ENCODE assay signal across 38 cellular contexts in genomic region chr1:117859901-117860300, GRCh38.
"Had no signal": no experiment of that assay in that cellular context is flagged by ENCODE, and none has a peak within 500 bp of the region (broad histone marks: within the 10 kb centered on the region; RNA-seq: fewer than 3 reads in every experiment).

No MANE protein-coding gene starts in this region.

- H3K9me3 ChIP-seq: adrenal gland, body of pancreas, breast epithelium had no signal

- FAIRE-seq: astrocyte, TTC549 had no signal

- ATAC-seq: activated CD8-positive, alpha-beta T cell treated with anti-CD3 and anti-CD28 coated beads for 36 hours; activated naive CD4-positive, alpha-beta T cell treated with anti-CD3 and anti-CD28 coated beads, Interleukin-2, amount 50 U/mL, for 72 hours; activated T-cell treated with anti-CD3 and anti-CD28 coated beads, Interleukin-2, amount 50 U/mL, for 4 hours; activated T-cell treated with anti-CD3 and anti-CD28 coated beads, Interleukin-2, amount 50 U/mL, for 72 hours; activated T-helper 17 cell treated with anti-CD3 and anti-CD28 coated beads, Interleukin-2, amount 50 U/mL, for 72 hours; body of pancreas had no signal

- H3K27me3 Mint-ChIP-seq: activated B cell treated with CpG ODN at 0.5 μM for 24 hours; activated CD4-positive, alpha-beta memory T cell treated with anti-CD3 and anti-CD28 coated beads for 36 hours; activated CD4-positive, alpha-beta T cell treated with anti-CD3 and anti-CD28 coated beads, Interleukin-2, amount 10 ng/mL, durations not matched to agents 24 days and 14 days; activated CD8-positive, alpha-beta T cell treated with anti-CD3 and anti-CD28 coated beads for 36 hours; activated naive CD8-positive, alpha-beta T cell treated with anti-CD3 and anti-CD28 coated beads for 36 hours; activated T-helper 17 cell treated with anti-CD3 and anti-CD28 coated beads, Interleukin-2, amount 50 U/mL, for 72 hours; central memory CD8-positive, alpha-beta T cell had no signal

- H3K36me3 Mint-ChIP-seq: activated naive CD4-positive, alpha-beta T cell treated with anti-CD3 and anti-CD28 coated beads, Interleukin-2, amount 50 U/mL, for 72 hours; activated naive CD8-positive, alpha-beta T cell treated with anti-CD3 and anti-CD28 coated beads for 36 hours had no signal

- H3K4me3 ChIP-seq: adrenal gland, body of pancreas, breast epithelium had no signal

- H3K4me3 Mint-ChIP-seq: activated B cell treated with CpG ODN at 0.5 μM for 24 hours; activated CD4-positive, alpha-beta memory T cell treated with anti-CD3 and anti-CD28 coated beads for 36 hours; activated CD4-positive, alpha-beta T cell treated with anti-CD3 and anti-CD28 coated beads, Interleukin-2, amount 10 ng/mL, durations not matched to agents 24 days and 14 days; activated CD8-positive, alpha-beta T cell treated with anti-CD3 and anti-CD28 coated beads for 36 hours; activated naive CD4-positive, alpha-beta T cell treated with anti-CD3 and anti-CD28 coated beads for 36 hours; activated naive CD8-positive, alpha-beta T cell treated with anti-CD3 and anti-CD28 coated beads for 36 hours; activated T-cell treated with anti-CD3 and anti-CD28 coated beads, Interleukin-2, amount 50 U/mL, for 4 hours; activated T-cell treated with anti-CD3 and anti-CD28 coated beads, Interleukin-2, amount 50 U/mL, for 72 hours; activated T-helper 1 cell treated with anti-CD3 and anti-CD28 coated beads, Interleukin-12 subunit alpha, Interleukin-12 subunit beta, Interleukin-2, Interleukin-4 antibody, amounts not matched to agents 30 ng/mL and 10 ng/mL and 1 ng/mL, durations not matched to agents 14 hours and 24 hours and 36 hours; activated T-helper 17 cell treated with anti-CD3 and anti-CD28 coated beads, Interleukin-2, amount 50 U/mL, for 72 hours; central memory CD8-positive, alpha-beta T cell; T-helper 1 cell treated with Interleukin-12 subunit alpha and Interleukin-12 subunit beta and Interleukin-4 antibody, amounts not matched to agents 30 μg/mL and 1 μg/mL, for 36 hours; T-helper 2 cell treated with Interferon-gamma antibody and Interleukin-4, amounts not matched to agents 5 μg/mL and 100 μg/mL, for 36 hours had no signal

- H3K4me1 ChIP-seq: adrenal gland, breast epithelium had no signal

- H3K27me3 ChIP-seq: adrenal gland, body of pancreas, brain microvascular endothelial cell, breast epithelium had no signal

- H3K27ac Mint-ChIP-seq: activated B cell treated with CpG ODN at 0.5 μM for 24 hours; activated CD4-positive, alpha-beta memory T cell treated with anti-CD3 and anti-CD28 coated beads for 36 hours; activated CD4-positive, alpha-beta T cell treated with anti-CD3 and anti-CD28 coated beads, Interleukin-2, amount 10 ng/mL, durations not matched to agents 24 days and 14 days; activated CD8-positive, alpha-beta T cell treated with anti-CD3 and anti-CD28 coated beads for 36 hours; activated naive CD4-positive, alpha-beta T cell treated with anti-CD3 and anti-CD28 coated beads for 36 hours; activated naive CD4-positive, alpha-beta T cell treated with anti-CD3 and anti-CD28 coated beads, Interleukin-2, amount 50 U/mL, for 72 hours; activated naive CD8-positive, alpha-beta T cell treated with anti-CD3 and anti-CD28 coated beads for 36 hours; activated T-cell treated with anti-CD3 and anti-CD28 coated beads, Interleukin-2, amount 50 U/mL, for 72 hours; activated T-helper 1 cell treated with anti-CD3 and anti-CD28 coated beads, Interleukin-12 subunit alpha, Interleukin-12 subunit beta, Interleukin-2, Interleukin-4 antibody, amounts not matched to agents 30 ng/mL and 10 ng/mL and 1 ng/mL, durations not matched to agents 14 hours and 24 hours and 36 hours; activated T-helper 17 cell treated with anti-CD3 and anti-CD28 coated beads, Interleukin-2, amount 50 U/mL, for 72 hours; T-helper 1 cell treated with Interleukin-12 subunit alpha and Interleukin-12 subunit beta and Interleukin-4 antibody, amounts not matched to agents 30 μg/mL and 1 μg/mL, for 36 hours; T-helper 2 cell treated with Interferon-gamma antibody and Interleukin-4, amounts not matched to agents 5 μg/mL and 100 μg/mL, for 36 hours had no signal

- H3K4me1 Mint-ChIP-seq: activated B cell treated with CpG ODN at 0.5 μM for 24 hours; activated CD4-positive, alpha-beta T cell treated with anti-CD3 and anti-CD28 coated beads, Interleukin-2, amount 10 ng/mL, durations not matched to agents 24 days and 14 days; activated naive CD8-positive, alpha-beta T cell treated with anti-CD3 and anti-CD28 coated beads for 36 hours; activated T-helper 17 cell treated with anti-CD3 and anti-CD28 coated beads, Interleukin-2, amount 50 U/mL, for 72 hours; central memory CD8-positive, alpha-beta T cell had no signal

- H3K27ac ChIP-seq: adrenal gland, brain microvascular endothelial cell, breast epithelium, VCaP had no signal

- H3K36me3 ChIP-seq: brain microvascular endothelial cell, breast epithelium had no signal

- DNase-seq: activated B cell treated with CpG ODN at 0.5 μM for 24 hours; activated CD4-positive, alpha-beta memory T cell treated with anti-CD3 and anti-CD28 coated beads for 36 hours; activated CD4-positive, alpha-beta T cell treated with anti-CD3 and anti-CD28 coated beads for 4 hours; activated CD4-positive, alpha-beta T cell treated with anti-CD3 and anti-CD28 coated beads, Interleukin-2, amount 10 ng/mL, durations not matched to agents 24 days and 14 days; activated CD4-positive, alpha-beta T cell treated with anti-CD3 and anti-CD28 coated beads, Interleukin-2, amount 50 U/mL, for 1 hour; activated CD4-positive, alpha-beta T cell treated with anti-CD3 and anti-CD28 coated beads, Interleukin-2, amount 50 U/mL, for 4 hours; activated CD4-positive, CD25-positive, alpha-beta regulatory T cell treated with anti-CD3 and anti-CD28 coated beads, Interleukin-2, amount 50 U/mL, for 72 hours; activated CD8-positive, alpha-beta memory T cell treated with anti-CD3 and anti-CD28 coated beads, Interleukin-2, amount 50 U/mL, for 4 hours; activated CD8-positive, alpha-beta T cell treated with anti-CD3 and anti-CD28 coated beads for 36 hours; activated effector memory CD4-positive, alpha-beta T cell treated with anti-CD3 and anti-CD28 coated beads, Interleukin-2, amount 50 U/mL, for 16 hours; activated gamma-delta T cell treated with Interleukin-2 at 50 U/mL for 16 hours; activated naive CD4-positive, alpha-beta T cell; activated naive CD4-positive, alpha-beta T cell treated with anti-CD3 and anti-CD28 coated beads for 36 hours; activated naive CD4-positive, alpha-beta T cell treated with anti-CD3 and anti-CD28 coated beads, Interleukin-2, amount 50 U/mL, for 16 hours; activated naive CD8-positive, alpha-beta T cell treated with anti-CD3 and anti-CD28 coated beads for 36 hours; activated T-cell treated with anti-CD3 and anti-CD28 coated beads for 4 hours; activated T-cell treated with anti-CD3 and anti-CD28 coated beads, Interleukin-2, amount 50 U/mL, for 1 hour; activated T-cell treated with anti-CD3 and anti-CD28 coated beads, Interleukin-2, amount 50 U/mL, for 4 hours; activated T-cell treated with anti-CD3 and anti-CD28 coated beads, Interleukin-2, amount 50 U/mL, for 72 hours; adrenal gland; amniotic stem cell; aorta; body of pancreas; brain microvascular endothelial cell; cerebellar nuclear complex; T-helper 1 cell; T-helper 2 cell; T-helper 9 cell had no signal

- H3K9me3 Mint-ChIP-seq: activated B cell treated with CpG ODN at 0.5 μM for 24 hours; activated CD4-positive, alpha-beta memory T cell treated with anti-CD3 and anti-CD28 coated beads for 36 hours; activated CD4-positive, alpha-beta T cell treated with anti-CD3 and anti-CD28 coated beads, Interleukin-2, amount 10 ng/mL, durations not matched to agents 24 days and 14 days; activated CD8-positive, alpha-beta T cell treated with anti-CD3 and anti-CD28 coated beads for 36 hours; activated naive CD4-positive, alpha-beta T cell treated with anti-CD3 and anti-CD28 coated beads for 36 hours; activated naive CD4-positive, alpha-beta T cell treated with anti-CD3 and anti-CD28 coated beads, Interleukin-2, amount 50 U/mL, for 72 hours; activated naive CD8-positive, alpha-beta T cell treated with anti-CD3 and anti-CD28 coated beads for 36 hours; activated T-cell treated with anti-CD3 and anti-CD28 coated beads, Interleukin-2, amount 50 U/mL, for 4 hours; activated T-cell treated with anti-CD3 and anti-CD28 coated beads, Interleukin-2, amount 50 U/mL, for 72 hours; activated T-helper 1 cell treated with anti-CD3 and anti-CD28 coated beads, Interleukin-12 subunit alpha, Interleukin-12 subunit beta, Interleukin-2, Interleukin-4 antibody, amounts not matched to agents 30 ng/mL and 10 ng/mL and 1 ng/mL, durations not matched to agents 14 hours and 24 hours and 36 hours; activated T-helper 17 cell treated with anti-CD3 and anti-CD28 coated beads, Interleukin-2, amount 50 U/mL, for 72 hours; central memory CD8-positive, alpha-beta T cell; T-helper 1 cell treated with Interleukin-12 subunit alpha and Interleukin-12 subunit beta and Interleukin-4 antibody, amounts not matched to agents 30 μg/mL and 1 μg/mL, for 36 hours; T-helper 2 cell treated with Interferon-gamma antibody and Interleukin-4, amounts not matched to agents 5 μg/mL and 100 μg/mL, for 36 hours had no signal
